8 cellular contexts compared by ENCODE assay signal in genomic region chr14:22303589-22304195, GRCh38.
DNase-seq lines count a peak whose midpoint lies in the region; ATAC-seq and TF ChIP-seq lines count a peak whose summit lies in the region.

No MANE protein-coding gene starts in this region.

- DNase-seq in SHP77 (lab: John Stamatoyannopoulos, UW) (peak; percentile 6 to 17), SHP77 treated with DMSO at 0.1 percent for 48 hours (lab: John Stamatoyannopoulos, UW) (no peak), NAMALWA (ENCODE audit: low spot score) (peak; percentile 49), mammary epithelial cell (no peak), activated gamma-delta T cell (lab: John Stamatoyannopoulos, UW) (no peak)

- dilution Hi-C loops in mammary epithelial cell (cut with HindIII; ENCODE audit: low sequenced_read_pairs), result no loop called here

- WGBS in mammary epithelial cell (ENCODE audit: low coverage, missing lambda C conversion rate), result 31% methylated on average over 4 of the region's 5 CpGs

- H3K36me3 ChIP-seq in mammary epithelial cell (ENCODE audit: insufficient read depth, low read length) (no peaks in the 10 kb centered on the region), parathyroid adenoma (ENCODE audit: control insufficient read depth, insufficient read depth, low read length) (no peaks in the 10 kb centered on the region)

- no peak overlapping the region for H3K9ac ChIP-seq in mammary epithelial cell (ENCODE audit: insufficient read depth, low read length)
- H3K9ac ChIP-seq in parathyroid adenoma, result no peak overlapping the region

- H2AFZ ChIP-seq in mammary epithelial cell (ENCODE audit: low read depth, low read length) (no peak overlapping the region), parathyroid adenoma (no peak overlapping the region)

- peak; percentile 49 to 52 for TF ChIP-seq CTCF in mammary epithelial cell (conservative IDR thresholded peaks at IDR 0.05 in 1 of 2, IDR thresholded peaks at IDR 0.05 in 1 of 2; ENCODE audit: extremely low read depth in 1 of 2, insufficient read depth in 1 of 2, low read depth in 1 of 2, low read length in 2 of 2)
- TF ChIP-seq CTCF in parathyroid adenoma (IDR thresholded peaks at IDR 0.05), result peak; percentile 27

- H3K9me3 ChIP-seq in mammary epithelial cell (replicated peaks; ENCODE audit: insufficient read depth, low read length), result no peaks in the 10 kb centered on the region
- H3K9me3 ChIP-seq in parathyroid adenoma (ENCODE audit: control insufficient read depth, low read length), result no peaks in the 10 kb centered on the region

- H3K4me1 ChIP-seq in mammary epithelial cell (ENCODE audit: insufficient read depth, low read length) (no peaks in the 10 kb centered on the region), parathyroid adenoma (no peaks in the 10 kb centered on the region)

- CTCF ChIA-PET in mammary epithelial cell (lab: Charles Lee; ENCODE audit: low non-redundant PET), result no interaction called here

- H3K27ac ChIP-seq in mammary epithelial cell (ENCODE audit: insufficient read depth, low read depth, low read length) (no peak overlapping the region), parathyroid adenoma (no peak overlapping the region)

- H4K20me1 ChIP-seq in mammary epithelial cell (ENCODE audit: insufficient read depth, low read length), result no peaks in the 10 kb centered on the region

- in situ Hi-C loops in mammary epithelial cell (cut with MboI; ENCODE audit: low sequenced_read_pairs in 2 of 2), result loop anchor here in 1 of 2 donors (10.0 kb wide), 1 partner anchor 71 kb away; no protein-coding TSS in a partner anchor

- ATAC-seq in GM21526 (IDR thresholded peaks at IDR 0.05; ENCODE audit: low FRiP score, unreplicated experiment) (no peak), GM21786 (IDR thresholded peaks at IDR 0.05; ENCODE audit: unreplicated experiment) (no peak)

- intact Hi-C loops in mammary epithelial cell (cut with micrococcal nuclease), result no loop called here

- no peak overlapping the region for H3K4me3 ChIP-seq in mammary epithelial cell (replicated peaks in 1 of 3; ENCODE audit: insufficient read depth in 1 of 3, low read depth in 2 of 3, low read length in 3 of 3)
- no peak overlapping the region for H3K4me3 ChIP-seq in parathyroid adenoma (ENCODE audit: low read depth, low read length)

- BruUV-seq in mammary epithelial cell (replicated peaks; lab: Mats Ljungman, UMichigan), result no TSS peak

- H3K79me2 ChIP-seq in mammary epithelial cell (ENCODE audit: insufficient read depth, low read length), result no peaks in the 10 kb centered on the region
- no peaks in the 10 kb centered on the region for H3K79me2 ChIP-seq in parathyroid adenoma

- H3K27me3 ChIP-seq in mammary epithelial cell (ENCODE audit: insufficient read depth, low read length) (no peaks in the 10 kb centered on the region), parathyroid adenoma (ENCODE audit: control insufficient read depth, insufficient read depth, low read length) (no peaks in the 10 kb centered on the region)

- H3K4me2 ChIP-seq in mammary epithelial cell (ENCODE audit: insufficient read depth, low read depth, low read length) (no peak overlapping the region), parathyroid adenoma (ENCODE audit: low read length) (no peak overlapping the region)

Comparison
In these comparisons a context has a peak if more than half of its experiments do, and no peak if none do; other contexts are left out.
1. DNase-seq: peak in SHP77 (2 of 2) and NAMALWA (single experiment); none in SHP77 treated with DMSO at 0.1 percent for 48 hours (single experiment), mammary epithelial cell (single experiment) and activated gamma-delta T cell (single experiment).